Comparison of ENCODE assay signal across 22 cellular contexts in the genomic region with DNA sequence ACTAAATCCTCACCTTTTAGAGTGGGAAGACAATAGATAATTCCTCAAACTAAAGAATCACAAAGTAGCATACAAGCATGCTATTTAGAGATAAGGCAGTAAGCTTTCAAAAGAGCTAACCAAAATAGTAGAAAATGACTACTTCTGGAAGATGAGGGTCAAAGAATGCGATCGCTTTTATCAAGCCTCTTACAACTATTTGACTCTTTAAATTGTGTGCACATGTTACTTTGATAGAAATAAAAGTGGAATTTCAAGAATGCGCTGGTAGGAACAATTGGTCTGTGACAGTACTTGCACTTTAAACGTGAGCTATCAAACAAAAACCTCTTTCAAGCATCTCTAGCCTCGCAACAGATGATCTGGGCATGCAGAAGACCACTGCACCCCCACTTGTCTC.
"Had no signal": no experiment of that assay in that cellular context is flagged by ENCODE, and none has a peak within 500 bp of the region (broad histone marks: within the 10 kb centered on the region; RNA-seq: fewer than 3 reads in every experiment).

No MANE protein-coding gene starts in this region.

- H3K36me3 ChIP-seq: esophagus muscularis mucosa, gastroesophageal sphincter, neural progenitor cell, ovary, stomach, thoracic aorta, transverse colon had no signal

- H3K4me1 Mint-ChIP-seq: natural killer cell had no signal

- H3K27ac Mint-ChIP-seq: dendritic cell treated with granulocyte-macrophage colony-stimulating factor and Interleukin-4, amounts not matched to agents 40 ng/mL and 50 ng/mL, for 4 days; effector memory CD8-positive, alpha-beta T cell; natural killer cell; neural progenitor cell had no signal

- H3K4me1 ChIP-seq: esophagus muscularis mucosa, transverse colon had no signal

- H3K36me3 Mint-ChIP-seq: natural killer cell had no signal

- H3K9ac ChIP-seq: neural progenitor cell had no signal

- FAIRE-seq: colon had no signal

- H3K9me3 ChIP-seq: gastroesophageal sphincter, ovary, psoas muscle, stomach, thoracic aorta, transverse colon had no signal

- DNase-seq: effector memory CD8-positive, alpha-beta T cell; foreskin fibroblast; glutamatergic neuron; islet precursor cell; mammary epithelial cell; natural killer cell; nucleus accumbens; ovary; psoas muscle; stimulated activated naive CD4-positive, alpha-beta T cell; stomach; substantia nigra; transverse colon had no signal

- ATAC-seq: effector memory CD8-positive, alpha-beta T cell; gastroesophageal sphincter; natural killer cell; psoas muscle; sciatic nerve had no signal

- H3K4me3 ChIP-seq: esophagus muscularis mucosa, gastroesophageal sphincter, neural progenitor cell, ovary, psoas muscle, skin epidermis, stomach, thoracic aorta, transverse colon had no signal

- H2AFZ ChIP-seq: neural progenitor cell had no signal

- H3K27ac ChIP-seq: epithelial cell of prostate, esophagus muscularis mucosa, gastroesophageal sphincter, neural progenitor cell, ovary, psoas muscle, skin epidermis, stomach, thoracic aorta, transverse colon had no signal

- H3K4me3 Mint-ChIP-seq: dendritic cell treated with granulocyte-macrophage colony-stimulating factor and Interleukin-4, amounts not matched to agents 40 ng/mL and 50 ng/mL, for 4 days; effector memory CD8-positive, alpha-beta T cell; natural killer cell; neural progenitor cell had no signal

- H3K27me3 ChIP-seq: esophagus muscularis mucosa, gastroesophageal sphincter, neural progenitor cell, ovary, stomach, transverse colon had no signal

- H3K27me3 Mint-ChIP-seq: dendritic cell treated with granulocyte-macrophage colony-stimulating factor and Interleukin-4, amounts not matched to agents 40 ng/mL and 50 ng/mL, for 4 days had no signal

- H3K9me3 Mint-ChIP-seq: dendritic cell treated with granulocyte-macrophage colony-stimulating factor and Interleukin-4, amounts not matched to agents 40 ng/mL and 50 ng/mL, for 4 days; effector memory CD8-positive, alpha-beta T cell; natural killer cell had no signal

- H3K4me2 ChIP-seq: neural progenitor cell had no signal
